ENCODE assay signal across 2 cellular contexts in genomic region chr18:55195863-55196262, GRCh38.
A peak's percentile ranks its signal among the peaks of the same experiment; 100 is the strongest.
TF ChIP-seq lines count a peak whose summit lies in the region.

No MANE protein-coding gene starts in this region.

TF ChIP-seq in GM12878, 131 proteins besides CTCF, POLR2A, EP300 and RAD21:
- peak; percentile 50; the same call in 1 of the 2 replicates for TF ChIP-seq ZBTB40 (IDR thresholded peaks at IDR 0.05; ENCODE audit: borderline replicate concordance)
- no peak for TF ChIP-seq NFYA (IDR thresholded peaks at IDR 0.05; ENCODE audit: borderline replicate concordance, low read depth, low read length)

TF ChIP-seq in K562, 482 proteins besides CTCF, POLR2A, EP300 and RAD21:
- TF ChIP-seq ZBTB40 (IDR thresholded peaks at IDR 0.05) (peak; percentile 87), ZBTB40 (CRISPR knock-in tag; IDR thresholded peaks at IDR 0.05) (peak; percentile 72), DACH1 (IDR thresholded peaks at IDR 0.05; ENCODE audit: partially characterized antibody) (no peak)
